In the genomic region with DNA sequence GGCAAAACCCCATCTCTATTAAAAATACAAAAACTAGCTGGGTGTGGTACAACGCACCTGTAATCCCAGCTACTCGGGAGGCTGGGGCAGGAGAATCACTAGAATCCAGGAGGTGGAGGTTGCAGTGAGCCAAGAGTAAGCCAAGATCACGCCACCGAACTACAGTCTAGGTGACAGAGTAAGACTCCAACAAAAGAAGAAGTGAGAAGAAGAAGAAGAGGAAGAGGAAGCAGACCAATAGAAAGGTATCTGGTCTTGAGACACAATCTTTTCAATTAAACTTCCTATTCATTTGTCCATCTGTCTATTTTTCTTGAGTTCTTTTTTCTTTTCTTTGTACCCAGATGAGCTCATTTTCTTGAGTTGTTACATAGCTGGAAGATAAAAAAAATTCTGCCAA, we compare ENCODE assay signal across 23 cellular contexts. TPM values are rescaled to one million over a fixed set of nuclear protein-coding genes. Genes with fewer than 3 reads are reported as not detected.
A peak's percentile ranks its signal among the peaks of the same experiment; 100 is the strongest.
DNase-seq lines count a peak whose midpoint lies in the region; ATAC-seq and TF ChIP-seq lines count a peak whose summit lies in the region.
"Had no signal": no experiment of that assay in that cellular context is flagged by ENCODE, and none has a peak within 500 bp of the region (broad histone marks: within the 10 kb centered on the region; RNA-seq: fewer than 3 reads in every experiment).

No MANE protein-coding gene starts in this region.

- no peak overlapping the region for H3K23ac ChIP-seq in mesendoderm (ENCODE audit: low read length)

- no peaks in the 10 kb centered on the region for H3K4me1 Mint-ChIP-seq in glutamatergic neuron (ENCODE audit: low read depth, unreplicated experiment)

- H3K27me3 ChIP-seq in mesendoderm (ENCODE audit: insufficient read depth, low read length, poor library complexity) = no peaks in the 10 kb centered on the region

- H3K9ac ChIP-seq in mesendoderm (ENCODE audit: low read length) = no peak overlapping the region
- H3K9ac ChIP-seq: SK-N-SH had no signal

- no peak overlapping the region for H2AK5ac ChIP-seq in mesendoderm (ENCODE audit: low read length)

- H2BK5ac ChIP-seq in mesendoderm (ENCODE audit: low read length) = no peak overlapping the region

- peaks cover 3% of the 10 kb centered on the region for H3K36me3 Mint-ChIP-seq in glutamatergic neuron (ENCODE audit: unreplicated experiment)
- H3K36me3 Mint-ChIP-seq: CD14-positive monocyte had no signal

- H3K4ac ChIP-seq in mesendoderm (ENCODE audit: low read depth, low read length) = no peak overlapping the region

- no peak overlapping the region for H3K27ac Mint-ChIP-seq in glutamatergic neuron (ENCODE audit: unreplicated experiment)
- H3K27ac Mint-ChIP-seq: CD14-positive monocyte, H9 had no signal

- H3K27ac ChIP-seq in mesendoderm (ENCODE audit: low read depth, low read length) = no peak overlapping the region

- H2BK15ac ChIP-seq in mesendoderm (replicated peaks; ENCODE audit: low read depth) = no peak overlapping the region

- ATAC-seq in HG02885 (IDR thresholded peaks at IDR 0.05; ENCODE audit: poor library complexity, unreplicated experiment) (peak; percentile 51), GM21825 (IDR thresholded peaks at IDR 0.05; ENCODE audit: unreplicated experiment) (no peak)
- ATAC-seq: Right ventricle myocardium inferior had no signal

- no peak overlapping the region for H3K4me2 ChIP-seq in mesendoderm (ENCODE audit: low read length)
- H3K4me2 ChIP-seq: SK-N-SH had no signal

- no peaks in the 10 kb centered on the region for H3K79me1 ChIP-seq in mesendoderm (ENCODE audit: low read length)

- no peaks in the 10 kb centered on the region for H3K36me3 ChIP-seq in mesendoderm (ENCODE audit: control insufficient read depth, insufficient read depth, low read length)

- no peak overlapping the region for H4K8ac ChIP-seq in mesendoderm (ENCODE audit: low read depth, low read length)

- no peak overlapping the region for H3K4me3 Mint-ChIP-seq in glutamatergic neuron (ENCODE audit: unreplicated experiment)
- H3K4me3 Mint-ChIP-seq: CD14-positive monocyte, H9 had no signal

- peaks cover 12% of the 10 kb centered on the region for H3K4me1 ChIP-seq in mesendoderm (ENCODE audit: control insufficient read depth, low read depth, low read length)

- H4K5ac ChIP-seq in mesendoderm (ENCODE audit: low read length) = no peak overlapping the region

- no peak overlapping the region for H3K18ac ChIP-seq in mesendoderm (ENCODE audit: low read length)

- H3K9me3 Mint-ChIP-seq in glutamatergic neuron (ENCODE audit: unreplicated experiment) = no peaks in the 10 kb centered on the region

- H3K56ac ChIP-seq in mesendoderm (ENCODE audit: low read length) = no peak overlapping the region

- DNase-seq in MV-4-11 (lab: John Stamatoyannopoulos, UW) (peak; percentile 72), SKM-1 treated with dmso at 0.1 percent for 144 hours (lab: John Stamatoyannopoulos, UW; ENCODE audit: unreplicated experiment) (peak; percentile 32), NAMALWA (ENCODE audit: low spot score) (no peak), mesendoderm (no peak), glutamatergic neuron (no peak)
- DNase-seq: AML-193, DMS79 treated with DMSO at 0.1 percent for 48 hours, H9, MM.1S, NCI-H1417, NCI-H187, NCI-H2107, NCI-H2227 treated with DMSO at 0.1 percent for 48 hours, NCI-H510A treated with DMSO at 0.1 percent for 48 hours, NCI-H82, SK-N-SH, T1000 had no signal

- H3K4me3 ChIP-seq in mesendoderm (ENCODE audit: low read length) = no peak overlapping the region

- no peak for TF ChIP-seq CTCF in glutamatergic neuron (IDR thresholded peaks at IDR 0.05; ENCODE audit: partially characterized antibody, unreplicated experiment)

- no peak overlapping the region for H2BK120ac ChIP-seq in mesendoderm (ENCODE audit: low read depth, low read length)

- WGBS in mesendoderm (ENCODE audit: extremely low coverage, insufficient coverage, low lambda C conversion rate) = no CpG with 5 or more reads among the region's 4 CpGs

- H3K27me3 Mint-ChIP-seq in glutamatergic neuron (ENCODE audit: unreplicated experiment) = peaks cover 2% of the 10 kb centered on the region

- no peaks in the 10 kb centered on the region for H3K79me2 ChIP-seq in mesendoderm (ENCODE audit: control insufficient read depth, insufficient read depth, low read length)

RNA-seq across cellular contexts. Expression of gene ACADM, which starts 55.7 kb away (rescaled TPM):
- 28.4 TPM for polyA plus RNA-seq in mesendoderm (2013, experiment 1 of 2)
- 27.9 TPM for polyA plus RNA-seq in mesendoderm (2013, experiment 2 of 2)
- 70.3 TPM for total RNA-seq in glutamatergic neuron (ENCODE audit: unreplicated experiment)

RNA-seq across cellular contexts. Expression of gene SLC44A5, which starts 57.9 kb away (rescaled TPM):
- 1.00 TPM for polyA plus RNA-seq in mesendoderm (2013, experiment 1 of 2)
- 0.88 TPM for polyA plus RNA-seq in mesendoderm (2013, experiment 2 of 2)
- total RNA-seq in glutamatergic neuron (ENCODE audit: unreplicated experiment) = 15.4 TPM
- total RNA-seq: OCI-LY7; T-helper 1 cell treated with Interleukin-12 subunit alpha and Interleukin-12 subunit beta and Interleukin-4 antibody, amounts not matched to agents 30 ng/mL and 1 ng/mL, for 36 hours had no signal
- polyA plus RNA-seq: CD14-positive monocyte had no signal

Comparison
In these comparisons a context has a peak if more than half of its experiments do, and no peak if none do; other contexts are left out.
1. DNase-seq: peak in MV-4-11 (single experiment) and SKM-1 treated with dmso at 0.1 percent for 144 hours (single experiment); none in NAMALWA (single experiment), mesendoderm (single experiment) and glutamatergic neuron (single experiment).